In genomic region chr12:9741726-9742125, GRCh38 we compare ENCODE assay signal across 9 cellular contexts. TPM values are rescaled to one million over a fixed set of nuclear protein-coding genes. Genes with fewer than 3 reads are reported as not detected.
DNase-seq lines count a peak whose midpoint lies in the region; ATAC-seq and TF ChIP-seq lines count a peak whose summit lies in the region.
"Had no signal": no experiment of that assay in that cellular context is flagged by ENCODE, and none has a peak within 500 bp of the region (broad histone marks: within the 10 kb centered on the region; RNA-seq: fewer than 3 reads in every experiment).

No MANE protein-coding gene starts in this region.

- WGBS in prostate gland: 84% methylated on average over 4 of the region's 4 CpGs

- no peak for TF ChIP-seq POLR2A in prostate gland (IDR thresholded peaks at IDR 0.05)

- no peaks in the 10 kb centered on the region for H3K4me1 ChIP-seq in prostate gland (replicated peaks)

- intact Hi-C loops in prostate gland (cut with DNase I): loop anchor here (10.0 kb wide), 1 partner anchor 393 kb away; the partner anchor contains the start of gene CLEC7A

- in situ Hi-C loops in G401 (cut with HindIII; ENCODE audit: low sequenced_read_pairs): no loop called here

- no peak for TF ChIP-seq CTCF in GM10266 (IDR thresholded peaks at IDR 0.05; ENCODE audit: control insufficient read depth, insufficient read depth, low read depth, missing control alignments)
- TF ChIP-seq CTCF in prostate gland (IDR thresholded peaks at IDR 0.05): no peak

- ATAC-seq in GM21825 (IDR thresholded peaks at IDR 0.05; ENCODE audit: unreplicated experiment): peak; percentile 62

- H3K9me3 ChIP-seq in prostate gland: no peaks in the 10 kb centered on the region

- peak overlapping the region; percentile 75 for H3K4me3 Mint-ChIP-seq in activated naive CD8-positive, alpha-beta T cell

- H3K4me3 ChIP-seq in prostate gland: no peak overlapping the region

- H3K27me3 Mint-ChIP-seq in activated naive CD8-positive, alpha-beta T cell: no peaks in the 10 kb centered on the region

- peaks cover 72% of the 10 kb centered on the region for H3K4me1 Mint-ChIP-seq in activated naive CD8-positive, alpha-beta T cell (ENCODE audit: low read depth)

- no peaks in the 10 kb centered on the region for H3K36me3 ChIP-seq in prostate gland

- peak; percentile 61 for DNase-seq in GM10266 (ENCODE audit: extremely low spot score)
- DNase-seq in NOMO-1 treated with dmso at 0.1 percent for 144 hours (lab: John Stamatoyannopoulos, UW; ENCODE audit: unreplicated experiment): peak; percentile 40
- no peak for DNase-seq in G401 (ENCODE audit: low spot score)
- DNase-seq in DMS 273 treated with DMSO at 0.1 percent for 48 hours (lab: John Stamatoyannopoulos, UW): no peak
- DNase-seq in C1 segment of cervical spinal cord (lab: John Stamatoyannopoulos, UW): no peak
- DNase-seq in prostate gland (ENCODE audit: low spot score): no peak

- H3K9me3 Mint-ChIP-seq in activated naive CD8-positive, alpha-beta T cell (ENCODE audit: low read depth): peaks cover 4% of the 10 kb centered on the region

- H3K27me3 ChIP-seq in prostate gland (replicated peaks; ENCODE audit: insufficient read depth): no peaks in the 10 kb centered on the region

- H3K27ac Mint-ChIP-seq in activated naive CD8-positive, alpha-beta T cell: peak overlapping the region; percentile 88

- no peak overlapping the region for H3K27ac ChIP-seq in prostate gland

- H3K36me3 Mint-ChIP-seq in activated naive CD8-positive, alpha-beta T cell: peaks cover 2% of the 10 kb centered on the region

RNA-seq across cellular contexts. Expression of gene CLECL1, which starts 8.8 kb away (rescaled TPM):
- total RNA-seq in G401 (2014; rRNA removed; shearing (Covaris generic)): not detected in 2 replicates
- not detected for total RNA-seq in prostate gland
- total RNA-seq: myocyte had no signal

RNA-seq across cellular contexts. Expression of gene CD69, which starts 19.0 kb away (rescaled TPM):
- total RNA-seq in G401 (2014; rRNA removed; shearing (Covaris generic)): not detected in 2 replicates
- 1 to 10 TPM; 1.9 to 2.2 TPM for total RNA-seq in prostate gland
- total RNA-seq: myocyte had no signal

Comparison
In these comparisons a context has a peak if more than half of its experiments do, and no peak if none do; other contexts are left out.
1. DNase-seq: peak in GM10266 (single experiment) and NOMO-1 treated with dmso at 0.1 percent for 144 hours (single experiment); none in G401 (single experiment), DMS 273 treated with DMSO at 0.1 percent for 48 hours (single experiment), C1 segment of cervical spinal cord (0 of 14) and prostate gland (single experiment).